In the genomic region with DNA sequence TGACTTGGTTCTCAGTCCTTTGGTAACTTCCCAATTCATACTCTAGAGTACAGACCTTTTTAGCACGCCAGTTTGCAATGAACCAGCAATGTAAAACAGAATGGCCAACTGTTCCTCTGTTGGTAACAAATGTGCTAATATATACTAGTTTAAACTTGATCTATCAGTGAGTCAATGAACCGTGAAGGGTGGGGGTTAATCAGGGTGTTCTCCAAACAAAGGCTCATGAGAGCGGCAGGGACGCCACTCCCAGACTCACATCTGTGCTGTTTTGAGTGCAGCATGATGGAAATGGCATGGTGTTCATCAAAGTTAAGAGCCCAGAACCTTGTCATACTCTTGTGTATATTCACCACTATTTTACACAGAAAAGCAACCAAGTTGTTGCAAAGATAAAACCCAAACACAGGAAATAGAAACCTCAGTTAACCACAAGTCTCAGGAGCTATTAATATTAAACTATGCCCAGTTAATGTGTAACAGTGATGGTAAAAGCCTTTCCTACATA, we compare ENCODE assay signal across 8 cellular contexts.
DNase-seq lines count a peak whose midpoint lies in the region; ATAC-seq and TF ChIP-seq lines count a peak whose summit lies in the region.

No MANE protein-coding gene starts in this region.

- no peak for TF ChIP-seq EP300 in tibial nerve (IDR thresholded peaks at IDR 0.05)

- peak overlapping the region; percentile 67 for H3K4me2 ChIP-seq in Karpas-422 (ENCODE audit: low read depth, low read length, poor library complexity, severe bottlenecking)
- no peak overlapping the region for H3K4me2 ChIP-seq in mesendoderm (ENCODE audit: low read length)

- H3K18ac ChIP-seq in mesendoderm (ENCODE audit: low read length), result no peak overlapping the region

- H2BK120ac ChIP-seq in mesendoderm (ENCODE audit: low read depth, low read length), result no peak overlapping the region

- no peak overlapping the region for H2BK15ac ChIP-seq in mesendoderm (replicated peaks; ENCODE audit: low read depth)

- H3K4me3 ChIP-seq in Karpas-422 (ENCODE audit: low read length) (peak overlapping the region; percentile 29), mesendoderm (ENCODE audit: low read length) (no peak overlapping the region), tibial nerve (no peak overlapping the region)

- no peaks in the 10 kb centered on the region for H3K9me2 ChIP-seq in Karpas-422 (replicated peaks; ENCODE audit: insufficient read depth, low read length)

- no peak overlapping the region for H3K4ac ChIP-seq in mesendoderm (ENCODE audit: low read depth, low read length)

- POLR2A ChIA-PET in activated CD8-positive, alpha-beta T cell treated with anti-CD3 and anti-CD28 coated beads, Interleukin-2, amount 10 ng/mL, durations not matched to agents 7 days and 5 days (lab: Charles Lee), result no interaction called here

- no peak overlapping the region for H2BK5ac ChIP-seq in mesendoderm (ENCODE audit: low read length)

- TF ChIP-seq CTCF in tibial nerve (IDR thresholded peaks at IDR 0.05), result no peak

- no peaks in the 10 kb centered on the region for H3K9me3 Mint-ChIP-seq in activated CD8-positive, alpha-beta T cell treated with anti-CD3 and anti-CD28 coated beads, Interleukin-2, amount 10 ng/mL, durations not matched to agents 7 days and 5 days (ENCODE audit: insufficient read depth)

- H3K79me2 ChIP-seq in Karpas-422 (ENCODE audit: low read length), result no peaks in the 10 kb centered on the region
- no peaks in the 10 kb centered on the region for H3K79me2 ChIP-seq in mesendoderm (ENCODE audit: control insufficient read depth, insufficient read depth, low read length)

- H3K4me1 ChIP-seq in Karpas-422 (ENCODE audit: low read length) (peaks cover 42% of the 10 kb centered on the region), mesendoderm (ENCODE audit: control insufficient read depth, low read depth, low read length) (no peaks in the 10 kb centered on the region), tibial nerve (no peaks in the 10 kb centered on the region)

- H3K9me3 ChIP-seq in Karpas-422 (ENCODE audit: low read length) (no peaks in the 10 kb centered on the region), tibial nerve (no peaks in the 10 kb centered on the region)

- H3K27ac Mint-ChIP-seq in activated CD8-positive, alpha-beta T cell treated with anti-CD3 and anti-CD28 coated beads, Interleukin-2, amount 10 ng/mL, durations not matched to agents 7 days and 5 days, result no peak overlapping the region

- H3K36me3 Mint-ChIP-seq in activated CD8-positive, alpha-beta T cell treated with anti-CD3 and anti-CD28 coated beads, Interleukin-2, amount 10 ng/mL, durations not matched to agents 7 days and 5 days (ENCODE audit: low read depth), result no peaks in the 10 kb centered on the region

- H3K27ac ChIP-seq in Karpas-422 (ENCODE audit: low read length), result peak overlapping the region; percentile 92
- H3K27ac ChIP-seq in mesendoderm (ENCODE audit: low read depth, low read length), result no peak overlapping the region
- no peak overlapping the region for H3K27ac ChIP-seq in tibial nerve

- peak; percentile 86 for DNase-seq in Karpas-422
- no peak for DNase-seq in activated CD8-positive, alpha-beta T cell treated with anti-CD3 and anti-CD28 coated beads, Interleukin-2, amount 10 ng/mL, durations not matched to agents 7 days and 5 days
- DNase-seq in mesendoderm, result no peak
- DNase-seq in NK-92 (lab: John Stamatoyannopoulos, UW; ENCODE audit: unreplicated experiment), result no peak
- DNase-seq in tibial nerve (ENCODE audit: low spot score in 2 of 2), result no peak
- DNase-seq in iPS-NIHi7 (ENCODE audit: extremely low spot score), result no peak

- H4K8ac ChIP-seq in mesendoderm (ENCODE audit: low read depth, low read length), result no peak overlapping the region

- H3K36me3 ChIP-seq in Karpas-422 (ENCODE audit: insufficient read depth, low read length) (peaks cover 6% of the 10 kb centered on the region; the same call in 1 of the 2 replicates), mesendoderm (ENCODE audit: control insufficient read depth, insufficient read depth, low read length) (no peaks in the 10 kb centered on the region), tibial nerve (no peaks in the 10 kb centered on the region)

- no CpG with 5 or more reads among the region's 4 CpGs for WGBS in mesendoderm (ENCODE audit: extremely low coverage, insufficient coverage, low lambda C conversion rate)
- 32 to 49% methylated on average over 4 of the region's 4 CpGs for WGBS in tibial nerve, 2 donors

- no peak overlapping the region for H2AK5ac ChIP-seq in mesendoderm (ENCODE audit: low read length)

- no peaks in the 10 kb centered on the region for H4K20me1 ChIP-seq in Karpas-422 (ENCODE audit: insufficient read depth, low read depth, low read length)

- no peaks in the 10 kb centered on the region for H3K27me3 ChIP-seq in Karpas-422 (ENCODE audit: low read length)
- no peaks in the 10 kb centered on the region for H3K27me3 ChIP-seq in mesendoderm (ENCODE audit: insufficient read depth, low read length, poor library complexity)
- no peaks in the 10 kb centered on the region for H3K27me3 ChIP-seq in tibial nerve

- peak overlapping the region; percentile 7; the same call in 1 of the 2 replicates for H2AFZ ChIP-seq in Karpas-422 (ENCODE audit: low read length)

- H4K5ac ChIP-seq in mesendoderm (ENCODE audit: low read length), result no peak overlapping the region

- H3K4me1 Mint-ChIP-seq in activated CD8-positive, alpha-beta T cell treated with anti-CD3 and anti-CD28 coated beads, Interleukin-2, amount 10 ng/mL, durations not matched to agents 7 days and 5 days (ENCODE audit: low read depth), result peaks cover 14% of the 10 kb centered on the region

- H3K9ac ChIP-seq in Karpas-422 (ENCODE audit: low read length), result peak overlapping the region; percentile 48
- H3K9ac ChIP-seq in mesendoderm (ENCODE audit: low read length), result no peak overlapping the region

- H3K56ac ChIP-seq in mesendoderm (ENCODE audit: low read length), result no peak overlapping the region

- no peak overlapping the region for H3K4me3 Mint-ChIP-seq in activated CD8-positive, alpha-beta T cell treated with anti-CD3 and anti-CD28 coated beads, Interleukin-2, amount 10 ng/mL, durations not matched to agents 7 days and 5 days

- ATAC-seq in GM18498 (IDR thresholded peaks at IDR 0.05; ENCODE audit: unreplicated experiment) (peak; percentile 95), GM21619 (IDR thresholded peaks at IDR 0.05; ENCODE audit: unreplicated experiment) (peak; percentile 95)
- peak; percentile 51 for ATAC-seq in activated CD8-positive, alpha-beta T cell treated with anti-CD3 and anti-CD28 coated beads, Interleukin-2, amount 10 ng/mL, durations not matched to agents 7 days and 5 days

- no peak overlapping the region for H3K23ac ChIP-seq in mesendoderm (ENCODE audit: low read length)

- TF ChIP-seq POLR2A in tibial nerve (IDR thresholded peaks at IDR 0.05), result no peak

- peaks cover 14% of the 10 kb centered on the region for H3K27me3 Mint-ChIP-seq in activated CD8-positive, alpha-beta T cell treated with anti-CD3 and anti-CD28 coated beads, Interleukin-2, amount 10 ng/mL, durations not matched to agents 7 days and 5 days (ENCODE audit: low read depth)

- CTCF ChIA-PET in activated CD8-positive, alpha-beta T cell treated with anti-CD3 and anti-CD28 coated beads, Interleukin-2, amount 10 ng/mL, durations not matched to agents 7 days and 5 days (lab: Charles Lee), result interaction anchor here (0.8 to 2.4 kb wide), 2 partner anchors 106 to 129 kb away, joined by 3 to 8 read pairs; no protein-coding TSS in a partner anchor

- no peaks in the 10 kb centered on the region for H3K79me1 ChIP-seq in mesendoderm (ENCODE audit: low read length)
